Comparison of ENCODE assay signal across 8 cellular contexts in genomic region chr3:42190701-42191442, GRCh38.
DNase-seq lines count a peak whose midpoint lies in the region; ATAC-seq and TF ChIP-seq lines count a peak whose summit lies in the region.

No MANE protein-coding gene starts in this region.

- DNase-seq in HFF-Myc (ENCODE audit: extremely low read depth, low read depth) (peak; percentile 62), Panc1 (ENCODE audit: low read depth, low spot score) (peak; percentile 36), fibroblast of the conjunctiva (ENCODE audit: low read depth) (peak; percentile 32), occipital lobe (lab: John Stamatoyannopoulos, UW) (peak; percentile 48), thyroid gland (peak; percentile 65 to 74)
- DNase-seq in activated T-helper 1 cell treated with anti-CD3 and anti-CD28 coated beads, Interleukin-12 subunit alpha, Interleukin-12 subunit beta, Interleukin-2, Interleukin-4 antibody, amounts not matched to agents 30 ng/mL and 10 ng/mL and 1 ng/mL, durations not matched to agents 14 hours and 24 hours and 36 hours (ENCODE audit: low spot score) = peak; percentile 42

- BruUV-seq in Panc1 (replicated peaks; lab: Mats Ljungman, UMichigan) = no TSS peak

- POLR2A ChIA-PET in Panc1 (lab: Charles Lee) = no interaction called here

- H3K4me3 ChIP-seq in BLaER1 treated with 17β-estradiol and CSF1 and Interleukin-3, amounts not matched to agents 10 nM and 100 nM = no peak overlapping the region
- H3K4me3 ChIP-seq in HFF-Myc (replicated peaks; ENCODE audit: low read depth, low read length) (no peak overlapping the region), Panc1 (ENCODE audit: low read depth in 2 of 2, low read length in 2 of 2) (no peak overlapping the region), thyroid gland (replicated peaks in 1 of 3) (no peak overlapping the region)

- no peak overlapping the region for H3K4me3 Mint-ChIP-seq in activated T-helper 1 cell treated with anti-CD3 and anti-CD28 coated beads, Interleukin-12 subunit alpha, Interleukin-12 subunit beta, Interleukin-2, Interleukin-4 antibody, amounts not matched to agents 30 ng/mL and 10 ng/mL and 1 ng/mL, durations not matched to agents 14 hours and 24 hours and 36 hours

- H3K36me3 ChIP-seq in BLaER1 treated with 17β-estradiol and CSF1 and Interleukin-3, amounts not matched to agents 10 nM and 100 nM = peaks cover 65 to 87% (median 75%) of the 10 kb centered on the region in 11 experiments
- H3K36me3 ChIP-seq in Panc1 (ENCODE audit: control insufficient read depth, insufficient read depth, low read length) (peaks cover 3% of the 10 kb centered on the region; the same call in 1 of the 2 replicates), thyroid gland (peaks cover 16 to 23% of the 10 kb centered on the region in 2 donors)

- no peaks in the 10 kb centered on the region for H3K27me3 ChIP-seq in BLaER1 treated with 17β-estradiol and CSF1 and Interleukin-3, amounts not matched to agents 10 nM and 100 nM
- H3K27me3 ChIP-seq in Panc1 (ENCODE audit: control insufficient read depth, insufficient read depth, low read length) (no peaks in the 10 kb centered on the region), thyroid gland (no peaks in the 10 kb centered on the region)

- no peaks in the 10 kb centered on the region for H3K27me3 Mint-ChIP-seq in activated T-helper 1 cell treated with anti-CD3 and anti-CD28 coated beads, Interleukin-12 subunit alpha, Interleukin-12 subunit beta, Interleukin-2, Interleukin-4 antibody, amounts not matched to agents 30 ng/mL and 10 ng/mL and 1 ng/mL, durations not matched to agents 14 hours and 24 hours and 36 hours (ENCODE audit: insufficient read depth)

- 52 to 74% methylated on average over 7 to 11 of the region's 11 CpGs for WGBS in thyroid gland, 2 donors

- ATAC-seq in Panc1 (peak; percentile 84), HG03175 (IDR thresholded peaks at IDR 0.05; ENCODE audit: unreplicated experiment) (no peak)

- H3K9me3 Mint-ChIP-seq in activated T-helper 1 cell treated with anti-CD3 and anti-CD28 coated beads, Interleukin-12 subunit alpha, Interleukin-12 subunit beta, Interleukin-2, Interleukin-4 antibody, amounts not matched to agents 30 ng/mL and 10 ng/mL and 1 ng/mL, durations not matched to agents 14 hours and 24 hours and 36 hours = no peaks in the 10 kb centered on the region

- 0 out of 22 replicates have a peak overlapping the region, but pooled peaks of 1 of the 11 experiments have one; percentile 6 for H3K9ac ChIP-seq in BLaER1 treated with 17β-estradiol and CSF1 and Interleukin-3, amounts not matched to agents 10 nM and 100 nM

- intact Hi-C loops in Panc1 (cut with micrococcal nuclease; ENCODE audit: unreplicated experiment) = loop anchor here (1.0 to 2.0 kb wide), 2 partner anchors 73 to 296 kb away; no protein-coding TSS in a partner anchor
- intact Hi-C loops in activated T-helper 1 cell treated with anti-CD3 and anti-CD28 coated beads, Interleukin-12 subunit alpha, Interleukin-12 subunit beta, Interleukin-2, Interleukin-4 antibody, amounts not matched to agents 30 ng/mL and 10 ng/mL and 1 ng/mL, durations not matched to agents 14 hours and 24 hours and 36 hours (cut with micrococcal nuclease) = loop anchor here (1.0 to 5.0 kb wide), 5 partner anchors 73 to 1609 kb away; no protein-coding TSS in a partner anchor
- intact Hi-C loops in thyroid gland (cut with DNase I) = loop anchor here (5.0 kb wide), 2 partner anchors 64 to 294 kb away; no protein-coding TSS in a partner anchor

- CTCF ChIA-PET in Panc1 (lab: Charles Lee) = interaction anchor here (0.6 to 1.5 kb wide), 10 partner anchors 11 to 258 kb away, joined by 3 to 11 read pairs (median 4); no protein-coding TSS in a partner anchor

- no peaks in the 10 kb centered on the region for H3K9me3 ChIP-seq in BLaER1 treated with 17β-estradiol and CSF1 and Interleukin-3, amounts not matched to agents 10 nM and 100 nM (replicated peaks in 1 of 11)
- H3K9me3 ChIP-seq in Panc1 (ENCODE audit: control insufficient read depth, insufficient read depth, low read depth, low read length) (no peaks in the 10 kb centered on the region), thyroid gland (no peaks in the 10 kb centered on the region)

- H4K20me1 ChIP-seq in BLaER1 treated with 17β-estradiol and CSF1 and Interleukin-3, amounts not matched to agents 10 nM and 100 nM = peaks cover 7 to 98% (median 69%) of the 10 kb centered on the region in 11 experiments; a peak in 20 of 22 replicates

- H3K27ac Mint-ChIP-seq in activated T-helper 1 cell treated with anti-CD3 and anti-CD28 coated beads, Interleukin-12 subunit alpha, Interleukin-12 subunit beta, Interleukin-2, Interleukin-4 antibody, amounts not matched to agents 30 ng/mL and 10 ng/mL and 1 ng/mL, durations not matched to agents 14 hours and 24 hours and 36 hours = no peak overlapping the region

- H3K4me1 Mint-ChIP-seq in activated T-helper 1 cell treated with anti-CD3 and anti-CD28 coated beads, Interleukin-12 subunit alpha, Interleukin-12 subunit beta, Interleukin-2, Interleukin-4 antibody, amounts not matched to agents 30 ng/mL and 10 ng/mL and 1 ng/mL, durations not matched to agents 14 hours and 24 hours and 36 hours (ENCODE audit: low read depth) = peaks cover 30% of the 10 kb centered on the region

- peaks cover 18% of the 10 kb centered on the region for H3K36me3 Mint-ChIP-seq in activated T-helper 1 cell treated with anti-CD3 and anti-CD28 coated beads, Interleukin-12 subunit alpha, Interleukin-12 subunit beta, Interleukin-2, Interleukin-4 antibody, amounts not matched to agents 30 ng/mL and 10 ng/mL and 1 ng/mL, durations not matched to agents 14 hours and 24 hours and 36 hours (ENCODE audit: low read depth)

- peaks cover 47 to 59% (median 52%) of the 10 kb centered on the region in 10 experiments for H3K4me1 ChIP-seq in BLaER1 treated with 17β-estradiol and CSF1 and Interleukin-3, amounts not matched to agents 10 nM and 100 nM
- H3K4me1 ChIP-seq in Panc1 (ENCODE audit: control insufficient read depth, insufficient read depth, low read length) (no peaks in the 10 kb centered on the region), thyroid gland (no peaks in the 10 kb centered on the region)

- in situ Hi-C loops in Panc1 (cut with HindIII; ENCODE audit: low pct_unique_long_range_greater_than_20kb, low sequenced_read_pairs) = no loop called here

- H3K4me2 ChIP-seq in BLaER1 treated with 17β-estradiol and CSF1 and Interleukin-3, amounts not matched to agents 10 nM and 100 nM = peak overlapping the region; percentile 57 to 94 (median 79); a peak in 21 of 22 replicates

- H3K27ac ChIP-seq in BLaER1 treated with 17β-estradiol and CSF1 and Interleukin-3, amounts not matched to agents 10 nM and 100 nM = peak overlapping the region in 5 of 11 experiments; percentile 6 to 76 (median 56); a peak in 4 of 22 replicates
- H3K27ac ChIP-seq in Panc1 (ENCODE audit: low read length) (no peak overlapping the region), thyroid gland (no peak overlapping the region)

- TF ChIP-seq POLR2A in thyroid gland (IDR thresholded peaks at IDR 0.05) = no peak

- TF ChIP-seq CTCF in HFF-Myc (IDR thresholded peaks at IDR 0.05; ENCODE audit: low read depth, low read length, missing control alignments) = peak; percentile 91
- peak; percentile 89 for TF ChIP-seq CTCF in Panc1 (IDR thresholded peaks at IDR 0.05)
- TF ChIP-seq CTCF in thyroid gland (IDR thresholded peaks at IDR 0.05) = peak; percentile 65 to 87 (median 80)
